In the genomic region with DNA sequence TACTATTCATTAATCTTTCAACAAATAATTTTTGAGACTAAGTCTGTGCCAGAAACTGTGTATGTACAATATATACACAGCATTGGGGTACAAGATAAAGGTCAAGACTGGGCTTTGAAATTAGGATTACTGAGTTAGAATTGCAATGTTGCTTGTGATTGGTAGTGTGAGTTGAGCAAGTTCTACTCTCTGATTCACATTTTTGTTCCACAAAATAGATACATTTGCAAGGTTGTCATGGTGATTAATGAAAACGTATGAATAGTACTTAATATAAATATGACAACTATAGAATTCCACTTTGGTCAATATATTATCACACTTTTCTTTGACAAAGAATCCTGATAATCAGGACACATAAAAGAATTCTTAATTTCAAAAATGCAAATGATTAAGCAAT, we compare ENCODE assay signal across 18 cellular contexts.
A peak's percentile ranks its signal among the peaks of the same experiment; 100 is the strongest.
DNase-seq lines count a peak whose midpoint lies in the region; ATAC-seq and TF ChIP-seq lines count a peak whose summit lies in the region.
"Had no signal": no experiment of that assay in that cellular context is flagged by ENCODE, and none has a peak within 500 bp of the region (broad histone marks: within the 10 kb centered on the region; RNA-seq: fewer than 3 reads in every experiment).

No MANE protein-coding gene starts in this region.

- H3K4me1 Mint-ChIP-seq in activated CD4-positive, alpha-beta T cell treated with anti-CD3 and anti-CD28 coated beads for 36 hours: no peaks in the 10 kb centered on the region
- H3K4me1 Mint-ChIP-seq: B cell had no signal

- no peak overlapping the region for H2BK5ac ChIP-seq in mesenchymal stem cell (ENCODE audit: low read depth, low read length, poor library complexity, severe bottlenecking)

- no peaks in the 10 kb centered on the region for H3K9me3 Mint-ChIP-seq in activated CD4-positive, alpha-beta T cell treated with anti-CD3 and anti-CD28 coated beads for 36 hours (ENCODE audit: low read depth)
- H3K9me3 Mint-ChIP-seq: CD4-positive, alpha-beta T cell had no signal

- H2AFZ ChIP-seq in GM23248 (no peak overlapping the region), mesenchymal stem cell (ENCODE audit: low read depth, low read length) (no peak overlapping the region)

- no peak overlapping the region for H3K4me3 Mint-ChIP-seq in activated CD4-positive, alpha-beta T cell treated with anti-CD3 and anti-CD28 coated beads for 36 hours
- H3K4me3 Mint-ChIP-seq: B cell; CD4-positive, alpha-beta T cell; CD8-positive, alpha-beta T cell had no signal

- 11 to 19% methylated on average over 1 of the region's 1 CpG for WGBS in GM23248 (ENCODE audit: low coverage in 1 of 2, low lambda C conversion rate in 2 of 2, missing lambda C conversion rate in 2 of 2), 2 experiments
- WGBS in mesenchymal stem cell: no CpG with 5 or more reads among the region's 1 CpG

- H3K9ac ChIP-seq in GM23248: no peak overlapping the region
- H3K9ac ChIP-seq in mesenchymal stem cell (ENCODE audit: low read length): peak overlapping the region; percentile 61
- H3K9ac ChIP-seq: BLaER1 treated with 17β-estradiol and CSF1 and Interleukin-3, amounts not matched to agents 10 nM and 100 nM had no signal

- no peak overlapping the region for H4K8ac ChIP-seq in mesenchymal stem cell (ENCODE audit: low read length)

- POLR2A ChIA-PET in activated CD4-positive, alpha-beta T cell treated with anti-CD3 and anti-CD28 coated beads for 36 hours (lab: Charles Lee): no interaction called here

- H3K36me3 Mint-ChIP-seq in activated CD4-positive, alpha-beta T cell treated with anti-CD3 and anti-CD28 coated beads for 36 hours (ENCODE audit: low read depth): no peaks in the 10 kb centered on the region
- H3K36me3 Mint-ChIP-seq: CD8-positive, alpha-beta T cell had no signal

- H3K4ac ChIP-seq in mesenchymal stem cell (ENCODE audit: low read depth in 1 of 2, low read length in 2 of 2): no peak overlapping the region

- H2AK5ac ChIP-seq in mesenchymal stem cell (ENCODE audit: low read length, severe bottlenecking): no peak overlapping the region

- ATAC-seq in HG02588 (IDR thresholded peaks at IDR 0.05; ENCODE audit: unreplicated experiment): no peak
- ATAC-seq in activated CD4-positive, alpha-beta T cell treated with anti-CD3 and anti-CD28 coated beads for 36 hours: no peak
- ATAC-seq: A549; CD8-positive, alpha-beta T cell had no signal

- no peak overlapping the region for H3K14ac ChIP-seq in mesenchymal stem cell (ENCODE audit: low read length in 2 of 2)

- H3K27ac ChIP-seq in GM23248: no peak overlapping the region
- H3K27ac ChIP-seq in mesenchymal stem cell (ENCODE audit: low read length, poor library complexity, severe bottlenecking): no peak overlapping the region
- H3K27ac ChIP-seq: 22Rv1; A549; BLaER1 treated with 17β-estradiol and CSF1 and Interleukin-3, amounts not matched to agents 10 nM and 100 nM; C4-2B had no signal

- CTCF ChIA-PET in activated CD4-positive, alpha-beta T cell treated with anti-CD3 and anti-CD28 coated beads for 36 hours (lab: Charles Lee): no interaction called here

- no peak for TF ChIP-seq CTCF in fibroblast of mammary gland (conservative IDR thresholded peaks at IDR 0.05; ENCODE audit: control insufficient read depth, insufficient read depth, low read depth, low read length)

- H3K36me3 ChIP-seq in GM23248 (ENCODE audit: low read depth): no peaks in the 10 kb centered on the region
- no peaks in the 10 kb centered on the region for H3K36me3 ChIP-seq in mesenchymal stem cell (ENCODE audit: control insufficient read depth in 1 of 2, insufficient read depth in 2 of 2, low read depth in 1 of 2, low read length in 2 of 2)
- H3K36me3 ChIP-seq: BLaER1 treated with 17β-estradiol and CSF1 and Interleukin-3, amounts not matched to agents 10 nM and 100 nM had no signal

- H3K27ac Mint-ChIP-seq in activated CD4-positive, alpha-beta T cell treated with anti-CD3 and anti-CD28 coated beads for 36 hours: no peak overlapping the region
- H3K27ac Mint-ChIP-seq: B cell; CD4-positive, alpha-beta T cell; CD8-positive, alpha-beta T cell had no signal

- no peak overlapping the region for H3K23ac ChIP-seq in mesenchymal stem cell (ENCODE audit: low read length in 2 of 2)

- no peaks in the 10 kb centered on the region for H3K27me3 ChIP-seq in GM23248 (replicated peaks; ENCODE audit: insufficient read depth)
- no peaks in the 10 kb centered on the region for H3K27me3 ChIP-seq in mesenchymal stem cell (ENCODE audit: control insufficient read depth in 1 of 2, insufficient read depth in 1 of 2, low read length in 2 of 2)
- H3K27me3 ChIP-seq: BLaER1 treated with 17β-estradiol and CSF1 and Interleukin-3, amounts not matched to agents 10 nM and 100 nM had no signal

- H3K18ac ChIP-seq in mesenchymal stem cell (ENCODE audit: low read depth in 1 of 2, low read length in 2 of 2): no peak overlapping the region

- H4K91ac ChIP-seq in mesenchymal stem cell (ENCODE audit: low read length): no peak overlapping the region

- H2BK120ac ChIP-seq in mesenchymal stem cell (ENCODE audit: low read depth, low read length): no peak overlapping the region

- no peak overlapping the region for H2BK12ac ChIP-seq in mesenchymal stem cell (ENCODE audit: low read length in 2 of 2)

- no peaks in the 10 kb centered on the region for H4K20me1 ChIP-seq in GM23248 (ENCODE audit: insufficient read depth)
- H4K20me1 ChIP-seq: BLaER1 treated with 17β-estradiol and CSF1 and Interleukin-3, amounts not matched to agents 10 nM and 100 nM had no signal

- no peak overlapping the region for H3K4me2 ChIP-seq in GM23248 (ENCODE audit: unreplicated experiment)
- no peak overlapping the region for H3K4me2 ChIP-seq in mesenchymal stem cell (ENCODE audit: low read length, poor library complexity, severe bottlenecking)
- H3K4me2 ChIP-seq: A549; BLaER1 treated with 17β-estradiol and CSF1 and Interleukin-3, amounts not matched to agents 10 nM and 100 nM had no signal

- no peaks in the 10 kb centered on the region for H3K9me2 ChIP-seq in GM23248 (ENCODE audit: insufficient read depth)

- peaks cover 47% of the 10 kb centered on the region for H3K4me1 ChIP-seq in GM23248 (ENCODE audit: insufficient read depth)
- peaks cover 4% of the 10 kb centered on the region for H3K4me1 ChIP-seq in mesenchymal stem cell (ENCODE audit: control insufficient read depth, insufficient read depth, low read depth, low read length)
- H3K4me1 ChIP-seq: BLaER1 treated with 17β-estradiol and CSF1 and Interleukin-3, amounts not matched to agents 10 nM and 100 nM; Caco-2 had no signal

- H3K79me1 ChIP-seq in mesenchymal stem cell (replicated peaks; ENCODE audit: low read length, poor library complexity, severe bottlenecking): no peaks in the 10 kb centered on the region

- no peak overlapping the region for H2BK15ac ChIP-seq in mesenchymal stem cell (ENCODE audit: low read depth, poor library complexity, severe bottlenecking)

- intact Hi-C loops in activated CD4-positive, alpha-beta T cell treated with anti-CD3 and anti-CD28 coated beads for 36 hours (cut with DNase I, micrococcal nuclease): no loop called here

- H3K4me3 ChIP-seq in GM23248 (no peak overlapping the region), fibroblast of mammary gland (ENCODE audit: control insufficient read depth, low read depth, low read length) (no peak overlapping the region), mesenchymal stem cell (ENCODE audit: insufficient read depth in 1 of 2, low read depth in 1 of 2, low read length in 2 of 2) (no peak overlapping the region)
- H3K4me3 ChIP-seq: A549; BLaER1 treated with 17β-estradiol and CSF1 and Interleukin-3, amounts not matched to agents 10 nM and 100 nM had no signal

- DNase-seq in GM23248: peak; percentile 44
- DNase-seq in fibroblast of mammary gland (ENCODE audit: low read depth): peak; percentile 16
- DNase-seq in mesenchymal stem cell: no peak
- DNase-seq in HuH-7 (ENCODE audit: low spot score): no peak
- DNase-seq in activated CD4-positive, alpha-beta T cell treated with anti-CD3 and anti-CD28 coated beads for 36 hours: no peak
- DNase-seq: AML-193; Caco-2; Calu3; CD4-positive, alpha-beta T cell; CD8-positive, alpha-beta T cell; DMS79 treated with DMSO at 0.1 percent for 48 hours; GF-D8 had no signal

- no peaks in the 10 kb centered on the region for H3K79me2 ChIP-seq in GM23248 (ENCODE audit: insufficient read depth)

- H3K27me3 Mint-ChIP-seq in activated CD4-positive, alpha-beta T cell treated with anti-CD3 and anti-CD28 coated beads for 36 hours: no peaks in the 10 kb centered on the region
- H3K27me3 Mint-ChIP-seq: CD4-positive, alpha-beta T cell had no signal

- in situ Hi-C loops in GM23248 (cut with MboI): no loop called here

- H3F3A ChIP-seq in GM23248 (ENCODE audit: insufficient read depth): peaks cover 36% of the 10 kb centered on the region

- no peaks in the 10 kb centered on the region for H3K9me3 ChIP-seq in GM23248 (ENCODE audit: low read depth)
- H3K9me3 ChIP-seq in mesenchymal stem cell (ENCODE audit: control insufficient read depth, low read length): no peaks in the 10 kb centered on the region
- H3K9me3 ChIP-seq: A549; BLaER1 treated with 17β-estradiol and CSF1 and Interleukin-3, amounts not matched to agents 10 nM and 100 nM; Caco-2 had no signal

Comparison
In these comparisons a context has a peak if more than half of its experiments do, and no peak if none do; other contexts are left out.
1. DNase-seq: peak in GM23248 (single experiment) and fibroblast of mammary gland (single experiment); none in mesenchymal stem cell (single experiment), HuH-7 (single experiment) and activated CD4-positive, alpha-beta T cell treated with anti-CD3 and anti-CD28 coated beads for 36 hours (single experiment).